In genomic region chr17:21039839-21040575, GRCh38 we compare ENCODE assay signal across 8 cellular contexts. TPM values are rescaled to one million over a fixed set of nuclear protein-coding genes. Genes with fewer than 3 reads are reported as not detected.
DNase-seq lines count a peak whose midpoint lies in the region; ATAC-seq, FAIRE-seq and TF ChIP-seq lines count a peak whose summit lies in the region.

No MANE protein-coding gene starts in this region.

- BruUV-seq in Caco-2 (replicated peaks; lab: Mats Ljungman, UMichigan) (TSS peak; percentile 24), IMR-90 (replicated peaks; lab: Mats Ljungman, UMichigan) (TSS peak; percentile 14)

- no peak overlapping the region for H4K5ac ChIP-seq in IMR-90 (ENCODE audit: low read depth, low read length)

- CTCF ChIA-PET in Caco-2 (lab: Charles Lee) (interaction anchor here (0.6 to 1.4 kb wide), 3 partner anchors 12 to 593 kb away, joined by 3 to 10 read pairs (median 3); no protein-coding TSS in a partner anchor), IMR-90 (lab: Yijun Ruan, JAX) (interaction anchor here (0.9 kb wide), 1 partner anchor 40 kb away, joined by 3 read pairs; no protein-coding TSS in a partner anchor)

- H3K27me3 Mint-ChIP-seq in Caco-2 (ENCODE audit: insufficient read depth, unreplicated experiment) = no peaks in the 10 kb centered on the region

- POLR2A ChIA-PET in Caco-2 (lab: Charles Lee) (no interaction called here), IMR-90 (lab: Charles Lee; ENCODE audit: unreplicated experiment) (no interaction called here)

- H3K36me3 Mint-ChIP-seq in Caco-2 (ENCODE audit: insufficient read depth, unreplicated experiment) = peaks cover 69% of the 10 kb centered on the region

- in situ Hi-C loops in IMR-90 (cut with MboI; ENCODE audit: low sequenced_read_pairs) = no loop called here

- no peak overlapping the region for H3K18ac ChIP-seq in IMR-90 (ENCODE audit: low read depth, low read length)

- H3K14ac ChIP-seq in IMR-90 (replicated peaks; ENCODE audit: low read depth, low read length) = no peak overlapping the region

- H3K9me3 ChIP-seq in Caco-2 (no peaks in the 10 kb centered on the region), IMR-90 (ENCODE audit: control insufficient read depth, insufficient read depth, low read length) (no peaks in the 10 kb centered on the region), thyroid gland (no peaks in the 10 kb centered on the region)

- no peaks in the 10 kb centered on the region for H3K27me3 ChIP-seq in Caco-2 (replicated peaks; ENCODE audit: control insufficient read depth, insufficient read depth, low read length)
- H3K27me3 ChIP-seq in IMR-90 (ENCODE audit: control insufficient read depth, insufficient read depth, low read length) = no peaks in the 10 kb centered on the region
- H3K27me3 ChIP-seq in bronchial epithelial cell (ENCODE audit: control insufficient read depth, insufficient read depth, low read length) = no peaks in the 10 kb centered on the region
- no peaks in the 10 kb centered on the region for H3K27me3 ChIP-seq in thyroid gland

- H3K9me1 ChIP-seq in IMR-90 (ENCODE audit: insufficient read depth, low read length) = peaks cover 27% of the 10 kb centered on the region

- H2AK5ac ChIP-seq in IMR-90 (ENCODE audit: low read depth, low read length) = no peak overlapping the region

- no peak overlapping the region for H2BK20ac ChIP-seq in IMR-90 (ENCODE audit: low read depth, low read length)

- peak overlapping the region; percentile 91 for H3K4me2 ChIP-seq in IMR-90 (ENCODE audit: low read depth, low read length)

- no peak for FAIRE-seq in bronchial epithelial cell (lab: Jason Lieb, UNC)

- no peak overlapping the region for H2BK15ac ChIP-seq in IMR-90 (ENCODE audit: low read depth, low read length)

- TF ChIP-seq CTCF in Caco-2 (IDR thresholded peaks at IDR 0.05; ENCODE audit: insufficient read depth in 1 of 2, low read depth in 1 of 2, low read length in 1 of 2, severe bottlenecking in 1 of 2, unreplicated experiment in 1 of 2) = peak in 1 of 2 experiments; percentile 64
- TF ChIP-seq CTCF in IMR-90 (conservative IDR thresholded peaks at IDR 0.05; ENCODE audit: low read depth, low read length) = peak; percentile 45
- TF ChIP-seq CTCF in bronchial epithelial cell (IDR thresholded peaks at IDR 0.05; ENCODE audit: insufficient read depth, low read length, severe bottlenecking) = peak; percentile 39
- peak in 3 of 6 experiments; percentile 26 to 38 (median 38) for TF ChIP-seq CTCF in thyroid gland (IDR thresholded peaks at IDR 0.05)

- H3K23ac ChIP-seq in IMR-90 (ENCODE audit: low read depth, low read length) = 0 out of 2 replicates have a peak overlapping the region, but pooled peaks have one; percentile 18

- no peak overlapping the region for H3K27ac Mint-ChIP-seq in Caco-2 (ENCODE audit: unreplicated experiment)

- H3K56ac ChIP-seq in IMR-90 (ENCODE audit: extremely low read depth, insufficient read depth, low read length) = no peak overlapping the region

- H3K9ac ChIP-seq in IMR-90 (ENCODE audit: low read depth, low read length) = 0 out of 2 replicates have a peak overlapping the region, but pooled peaks have one; percentile 30

- TF ChIP-seq POLR2A in IMR-90 (IDR thresholded peaks at IDR 0.05; ENCODE audit: low read depth, low read length) = no peak
- TF ChIP-seq POLR2A in thyroid gland (IDR thresholded peaks at IDR 0.05) = no peak

- H3K4me3 ChIP-seq in Caco-2 (ENCODE audit: low read depth, low read length) (no peak overlapping the region; the same call in 1 of the 2 replicates), IMR-90 (ENCODE audit: insufficient read depth, low read depth, low read length) (peak overlapping the region; percentile 96; the same call in 1 of the 2 replicates), bronchial epithelial cell (ENCODE audit: low read depth, low read length) (peak overlapping the region; percentile 87), thyroid gland (replicated peaks in 1 of 3) (peak overlapping the region in 1 of 3 donors; percentile 89)

- no peaks in the 10 kb centered on the region for H3K9me3 Mint-ChIP-seq in Caco-2 (ENCODE audit: unreplicated experiment)

- intact Hi-C loops in Caco-2 (cut with micrococcal nuclease; ENCODE audit: unreplicated experiment) = no loop called here
- intact Hi-C loops in IMR-90 (cut with micrococcal nuclease) = loop anchor here (5.0 kb wide), 2 partner anchors 118 to 172 kb away; partner anchors contain the start of gene TMEM11
- intact Hi-C loops in thyroid gland (cut with DNase I) = loop anchor here (5.0 to 10.0 kb wide), 2 partner anchors 172 to 245 kb away; partner anchors contain the start of genes MAP2K3 and TMEM11

- H3K4ac ChIP-seq in IMR-90 (ENCODE audit: low read depth, low read length) = no peak overlapping the region

- H3K36me3 ChIP-seq in Caco-2 (ENCODE audit: control insufficient read depth, insufficient read depth, low read length) (peaks cover 3% of the 10 kb centered on the region), IMR-90 (ENCODE audit: control insufficient read depth, insufficient read depth, low read length) (peaks cover 5% of the 10 kb centered on the region), bronchial epithelial cell (ENCODE audit: control insufficient read depth, insufficient read depth, low read length) (peaks cover 3% of the 10 kb centered on the region), thyroid gland (no peaks in the 10 kb centered on the region)

- no peak overlapping the region for H2AK9ac ChIP-seq in IMR-90 (replicated peaks; ENCODE audit: low read depth, low read length, poor library complexity)

- peak; percentile 45 for TF ChIP-seq RAD21 in IMR-90 (IDR thresholded peaks at IDR 0.05; ENCODE audit: low read length)

- H3K79me1 ChIP-seq in IMR-90 (ENCODE audit: low read depth in 1 of 2, low read length in 2 of 2) = peaks cover 0 to 37% of the 10 kb centered on the region in 2 experiments; a peak in 2 of 4 replicates

- H4K91ac ChIP-seq in IMR-90 (ENCODE audit: insufficient read depth, low read depth, low read length) = no peak overlapping the region

- H2BK120ac ChIP-seq in IMR-90 (ENCODE audit: low read depth, low read length) = no peak overlapping the region

- dilution Hi-C loops in IMR-90 (cut with HindIII; ENCODE audit: low sequenced_read_pairs, unreplicated experiment) = no loop called here

- H2BK5ac ChIP-seq in IMR-90 (ENCODE audit: low read depth, low read length, poor library complexity, severe bottlenecking) = no peak overlapping the region

- H2AFZ ChIP-seq in IMR-90 (replicated peaks; ENCODE audit: low read length, poor library complexity) = no peak overlapping the region

- H3K4me3 Mint-ChIP-seq in Caco-2 (ENCODE audit: unreplicated experiment) = peak overlapping the region; percentile 80

- H3K4me1 ChIP-seq in Caco-2 (no peaks in the 10 kb centered on the region), IMR-90 (ENCODE audit: control insufficient read depth, insufficient read depth, low read length) (peaks cover 17% of the 10 kb centered on the region), thyroid gland (peaks cover 42 to 60% of the 10 kb centered on the region in 2 donors)

- no peak overlapping the region for H4K8ac ChIP-seq in IMR-90 (ENCODE audit: low read depth in 2 of 2, low read length in 2 of 2)

- H3K27ac ChIP-seq in IMR-90 (ENCODE audit: insufficient read depth, low read length) = no peak overlapping the region
- peak overlapping the region; percentile 100 for H3K27ac ChIP-seq in thyroid gland

- H3K4me1 Mint-ChIP-seq in Caco-2 (ENCODE audit: low read depth, unreplicated experiment) = peaks cover 29% of the 10 kb centered on the region

- peak in 1 of 2 experiments; percentile 45 for DNase-seq in Caco-2
- peak; percentile 56 for DNase-seq in IMR-90
- DNase-seq in SK-N-DZ (ENCODE audit: low spot score) = peak; percentile 61
- DNase-seq in bronchial epithelial cell (ENCODE audit: low read depth) = peak; percentile 57
- DNase-seq in mesenteric fat pad (ENCODE audit: low spot score) = peak; percentile 79
- DNase-seq in thyroid gland = peak in 1 of 2 donors; percentile 24
- no peak for DNase-seq in effector CD8-positive, alpha-beta T cell (lab: John Stamatoyannopoulos, UW)

- no CpG with 5 or more reads among the region's 6 CpGs for WGBS in IMR-90 (ENCODE audit: extremely low coverage in 2 of 2, insufficient read length in 1 of 2), 2 experiments
- WGBS in thyroid gland, 2 donors = 28 to 29% methylated on average over 6 of the region's 6 CpGs

- H4K20me1 ChIP-seq in IMR-90 (ENCODE audit: insufficient read depth, low read length) = peaks cover 74% of the 10 kb centered on the region

- ATAC-seq in IMR-90 (ENCODE audit: low read depth) (no peak), HG03378 (IDR thresholded peaks at IDR 0.05; ENCODE audit: unreplicated experiment) (no peak)

TF ChIP-seq in IMR-90, 13 proteins besides CTCF, POLR2A, EP300 and RAD21:
- TF ChIP-seq CHD1 (IDR thresholded peaks at IDR 0.05; ENCODE audit: low read depth, low read length) (no peak), MAZ (IDR thresholded peaks at IDR 0.05; ENCODE audit: borderline replicate concordance, low read depth, low read length) (no peak), SMC3 (IDR thresholded peaks at IDR 0.05; ENCODE audit: low read depth, low read length) (peak; percentile 36)

RNA-seq across cellular contexts. Expression of gene USP22, which starts 2.8 kb away (rescaled TPM):
- total RNA-seq in Caco-2 (2022) = 255 and 267 TPM in 2 replicates
- 250 and 319 TPM in 2 replicates for total RNA-seq in IMR-90 (2012; rRNA removed)
- 161 and 173 TPM in 2 replicates for polyA plus RNA-seq in IMR-90 (2012; rRNA removed)
- polyA plus RNA-seq in IMR-90 (2012; cell fraction: cytosol; rRNA removed) = 91.3 and 126 TPM in 2 replicates
- 154 and 168 TPM in 2 replicates for polyA plus RNA-seq in IMR-90 (2012; cell fraction: nucleus; rRNA removed; ENCODE audit: low replicate concordance)
- 219 and 269 TPM in 2 replicates for polyA plus RNA-seq in SK-N-DZ (2014; cell fraction: cytosol; rRNA removed)
- polyA plus RNA-seq in SK-N-DZ (2014; cell fraction: nucleus; rRNA removed) = 158 and 180 TPM in 2 replicates
- total RNA-seq in bronchial epithelial cell = 150 and 165 TPM in 2 replicates
- 148 TPM for total RNA-seq in mesenteric fat pad
- 100 to 1,000 TPM; 127 to 262 (median 197) TPM for total RNA-seq in thyroid gland
